Comparison of ENCODE assay signal across 8 cellular contexts in the genomic region with DNA sequence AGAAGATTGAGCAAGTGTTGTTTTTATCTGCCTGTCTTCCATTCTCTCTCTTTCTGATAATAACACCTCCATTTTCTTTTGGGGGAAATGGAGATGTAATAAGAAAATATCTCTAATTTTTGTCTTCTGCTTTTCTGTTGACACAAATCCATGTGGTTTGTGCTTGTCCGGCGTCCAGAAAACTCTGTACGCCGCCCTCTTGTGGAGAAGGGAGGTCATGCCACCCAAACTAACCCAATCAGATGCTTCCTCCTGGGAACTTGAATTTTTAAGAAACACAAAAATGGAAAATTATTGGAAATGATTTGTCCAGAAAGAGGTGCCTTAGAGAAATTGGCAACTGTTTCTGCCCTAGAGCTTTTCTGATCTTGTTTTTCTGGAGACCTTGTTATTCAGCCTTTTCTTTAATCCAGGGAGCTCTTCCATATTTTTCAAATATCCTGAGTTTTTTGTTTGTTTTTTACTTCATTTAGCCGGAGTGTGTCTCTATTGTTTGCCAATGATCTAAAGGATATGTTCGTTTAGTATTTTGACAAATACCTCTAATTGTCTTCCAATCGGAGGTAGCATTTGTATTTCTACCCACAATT. TPM values are rescaled to one million over a fixed set of nuclear protein-coding genes. Genes with fewer than 3 reads are reported as not detected.
DNase-seq lines count a peak whose midpoint lies in the region; ATAC-seq, FAIRE-seq and TF ChIP-seq lines count a peak whose summit lies in the region.

No MANE protein-coding gene starts in this region.

- TF ChIP-seq CTCF in AG09309 (IDR thresholded peaks at IDR 0.05; ENCODE audit: control insufficient read depth, insufficient read depth, low read depth, low read length, missing control alignments): peak; percentile 85
- TF ChIP-seq CTCF in foreskin keratinocyte (conservative IDR thresholded peaks at IDR 0.05): peak; percentile 76
- TF ChIP-seq CTCF in psoas muscle (IDR thresholded peaks at IDR 0.05): peak; percentile 77

- H3K27me3 ChIP-seq in foreskin keratinocyte (peaks cover 3% of the 10 kb centered on the region), psoas muscle (ENCODE audit: insufficient read depth in 3 of 3, low read length in 2 of 3) (no peaks in the 10 kb centered on the region)

- peak; percentile 13 for FAIRE-seq in GM12891 (lab: Jason Lieb, UNC)

- 24 to 36% (median 25%) methylated on average over 7 of the region's 7 CpGs for WGBS in psoas muscle, 3 donors

- intact Hi-C loops in psoas muscle (cut with DNase I): no loop called here

- no peak for TF ChIP-seq POLR2A in GM12891 (IDR thresholded peaks at IDR 0.05; ENCODE audit: low read depth, low read length)

- H3K36me3 ChIP-seq in psoas muscle (ENCODE audit: insufficient read depth in 1 of 2, low read depth in 1 of 2): no peaks in the 10 kb centered on the region

- H3K27ac ChIP-seq in foreskin keratinocyte: no peak overlapping the region
- no peak overlapping the region for H3K27ac ChIP-seq in psoas muscle

- DNase-seq in AG09309 (ENCODE audit: low read depth) (no peak), GM12891 (ENCODE audit: insufficient read length, low spot score) (no peak), NCI-H2171 (lab: John Stamatoyannopoulos, UW) (peak; percentile 22), activated T-cell treated with anti-CD3 and anti-CD28 coated beads for 1 hour (ENCODE audit: low read depth) (peak; percentile 23), foreskin keratinocyte (peak in 1 of 2 donors; percentile 22), psoas muscle (peak in 1 of 2 donors; percentile 41), DMS153 treated with DMSO at 0.1 percent for 48 hours (lab: John Stamatoyannopoulos, UW; ENCODE audit: unreplicated experiment) (no peak)

- no peaks in the 10 kb centered on the region for H3K4me1 ChIP-seq in foreskin keratinocyte
- no peaks in the 10 kb centered on the region for H3K4me1 ChIP-seq in psoas muscle

- H3K9me3 ChIP-seq in psoas muscle: peaks cover 8% of the 10 kb centered on the region

- ATAC-seq in foreskin keratinocyte: peak; percentile 65
- ATAC-seq in psoas muscle: peak in 2 of 4 donors; percentile 63 to 67
- ATAC-seq in GM21390 (IDR thresholded peaks at IDR 0.05; ENCODE audit: unreplicated experiment): no peak

- H3K4me3 ChIP-seq in AG09309 (ENCODE audit: control insufficient read depth, low read depth, low read length) (no peak overlapping the region), psoas muscle (no peak overlapping the region)

TF ChIP-seq in GM12891, 5 proteins besides CTCF, POLR2A, EP300 and RAD21:
- no peak for TF ChIP-seq SPI1 (IDR thresholded peaks at IDR 0.05; ENCODE audit: low read depth, low read length)
- no peak for TF ChIP-seq POLR2AphosphoS5 (IDR thresholded peaks at IDR 0.05; ENCODE audit: low read depth, low read length)
- no peak for TF ChIP-seq POU2F2 (IDR thresholded peaks at IDR 0.05; ENCODE audit: low read depth, low read length)

RNA-seq across cellular contexts. Expression of gene FNDC1, which starts 17.8 kb away (rescaled TPM):
- polyA plus RNA-seq in GM12891 (2012; ENCODE audit: low read depth, missing spikeins): 0.01 TPM
- total RNA-seq in foreskin keratinocyte (0.03 and 0.04 TPM in 2 replicates), psoas muscle (under 1 TPM; 0.07 to 0.99 (median 0.65) TPM)
- polyA plus RNA-seq in foreskin keratinocyte (0.01 and 0.02 TPM in 2 replicates), psoas muscle (under 1 TPM; 0.06 to 0.29 (median 0.14) TPM)

Comparison
In these comparisons a context has a peak if more than half of its experiments do, and no peak if none do; other contexts are left out.
1. DNase-seq: peak in NCI-H2171 (single experiment) and activated T-cell treated with anti-CD3 and anti-CD28 coated beads for 1 hour (single experiment); none in AG09309 (single experiment), GM12891 (single experiment) and DMS153 treated with DMSO at 0.1 percent for 48 hours (single experiment).
2. Peak in every context shown above with its lines, with median percentiles within 50 percentile points of each other: CTCF ChIP-seq.